ENCODE assay signal across 20 cellular contexts in the genomic region with DNA sequence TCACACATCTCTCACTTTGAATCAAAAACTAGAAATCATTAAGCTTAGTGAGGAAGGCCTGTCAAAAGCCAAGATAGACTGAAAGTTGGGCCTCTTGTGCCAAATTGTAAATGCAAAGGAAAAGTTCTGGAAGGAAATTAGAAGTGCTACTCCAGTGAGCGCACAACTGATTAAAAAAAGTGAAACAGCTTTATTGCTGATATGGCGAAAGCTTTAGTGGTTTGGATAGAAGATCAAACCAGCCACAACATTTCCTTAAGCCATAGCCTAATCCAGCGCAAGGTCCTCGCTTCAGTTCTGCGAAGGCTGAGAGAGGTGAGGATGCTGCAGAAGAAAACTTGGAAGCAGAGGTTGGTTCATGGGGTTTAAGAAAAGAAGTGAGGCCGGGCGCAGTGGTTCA. TPM values are rescaled to one million over a fixed set of nuclear protein-coding genes. Genes with fewer than 3 reads are reported as not detected.
DNase-seq lines count a peak whose midpoint lies in the region; ATAC-seq, FAIRE-seq and TF ChIP-seq lines count a peak whose summit lies in the region.
"Had no signal": no experiment of that assay in that cellular context is flagged by ENCODE, and none has a peak within 500 bp of the region (broad histone marks: within the 10 kb centered on the region; RNA-seq: fewer than 3 reads in every experiment).

No MANE protein-coding gene starts in this region.

- H3K4me3 Mint-ChIP-seq in osteocyte (ENCODE audit: unreplicated experiment): no peak overlapping the region
- H3K4me3 Mint-ChIP-seq: CD8-positive, alpha-beta memory T cell had no signal

- H3K9me1 ChIP-seq in K562 (ENCODE audit: control insufficient read depth, insufficient read depth, low read length): no peaks in the 10 kb centered on the region

- H2AFZ ChIP-seq in HepG2 (ENCODE audit: low read length): no peak overlapping the region
- H2AFZ ChIP-seq in Loucy (ENCODE audit: low read length): no peak overlapping the region
- no peak overlapping the region for H2AFZ ChIP-seq in K562 (ENCODE audit: low read depth, low read length)
- H2AFZ ChIP-seq: GM23248 had no signal

- no peak for ATAC-seq in HepG2
- ATAC-seq in right lobe of liver: no peak
- no peak for ATAC-seq in K562

- no peaks in the 10 kb centered on the region for H3K27me3 Mint-ChIP-seq in osteocyte (ENCODE audit: unreplicated experiment)
- H3K27me3 Mint-ChIP-seq: CD4-positive, CD25-positive, alpha-beta regulatory T cell; CD8-positive, alpha-beta memory T cell had no signal

- CTCF ChIA-PET in HepG2 (lab: Yijun Ruan, JAX; ENCODE audit: low intra/inter-chr PET ratio, low total read pairs) (no interaction called here), K562 (lab: Yijun Ruan, JAX; ENCODE audit: low intra/inter-chr PET ratio) (no interaction called here)

- intact Hi-C loops in HepG2 (cut with micrococcal nuclease; ENCODE audit: unreplicated experiment) (no loop called here), right lobe of liver (cut with DNase I) (no loop called here), K562 (cut with micrococcal nuclease) (no loop called here), uterus (cut with DNase I; ENCODE audit: low total_unique reads) (no loop called here)

- DNase-seq in HepG2 (ENCODE audit: low spot score) (no peak), right lobe of liver (no peak), K562 (ENCODE audit: extremely low read depth in 1 of 4, low spot score in 3 of 4) (no peak), osteocyte (ENCODE audit: extremely low spot score, unreplicated experiment) (peak; percentile 32), putamen (ENCODE audit: low spot score) (no peak), uterus (no peak), cerebellar cortex (ENCODE audit: low spot score) (no peak)
- DNase-seq: ACHN; BE2C; C1 segment of cervical spinal cord; CD4-positive, CD25-positive, alpha-beta regulatory T cell; CD8-positive, alpha-beta memory T cell; COR-L47; DMS79; GDM1; GM23248; HCEC 1CT had no signal

- peaks cover 3% of the 10 kb centered on the region; the same call in 1 of the 2 replicates for H3F3A ChIP-seq in Loucy (ENCODE audit: low read depth)

- H3K27me3 ChIP-seq in HepG2 (ENCODE audit: control insufficient read depth in 1 of 2, insufficient read depth in 2 of 2, low read length in 2 of 2) (no peaks in the 10 kb centered on the region), right lobe of liver (no peaks in the 10 kb centered on the region), Loucy (ENCODE audit: insufficient read depth, low read length, poor library complexity, severe bottlenecking) (no peaks in the 10 kb centered on the region), K562 (ENCODE audit: control insufficient read depth in 2 of 2, insufficient read depth in 2 of 2, low read length in 2 of 2) (no peaks in the 10 kb centered on the region), uterus (no peaks in the 10 kb centered on the region)
- H3K27me3 ChIP-seq: BE2C had no signal

- BruUV-seq in HepG2 (replicated peaks; lab: Mats Ljungman, UMichigan) (no TSS peak), K562 (replicated peaks; lab: Mats Ljungman, UMichigan) (no TSS peak)

- 98% methylated on average over 7 of the region's 7 CpGs for WGBS in HepG2 (ENCODE audit: low lambda C conversion rate)
- 90% methylated on average over 7 of the region's 7 CpGs for WGBS in right lobe of liver (ENCODE audit: insufficient coverage, low coverage, low lambda C conversion rate, missing lambda C conversion rate)
- 94% methylated on average over 3 of the region's 7 CpGs for WGBS in K562 (ENCODE audit: insufficient coverage, low coverage, missing lambda C conversion rate)

- POLR2A ChIA-PET in HepG2 (lab: Yijun Ruan, JAX) (no interaction called here), K562 (lab: Yijun Ruan, JAX) (no interaction called here)

- no peak overlapping the region for H3K4me3 ChIP-seq in HepG2 (replicated peaks in 1 of 3; ENCODE audit: insufficient read depth in 1 of 3, low read depth in 2 of 3, low read length in 3 of 3)
- no peak overlapping the region for H3K4me3 ChIP-seq in right lobe of liver
- H3K4me3 ChIP-seq in Loucy (ENCODE audit: low read length, poor library complexity, severe bottlenecking): no peak overlapping the region
- no peak overlapping the region for H3K4me3 ChIP-seq in K562
- no peak overlapping the region for H3K4me3 ChIP-seq in uterus
- H3K4me3 ChIP-seq: GM23248 had no signal

- H3K36me3 ChIP-seq in HepG2 (replicated peaks in 1 of 2; ENCODE audit: control insufficient read depth in 1 of 2, insufficient read depth in 2 of 2, low read length in 2 of 2) (no peaks in the 10 kb centered on the region), right lobe of liver (no peaks in the 10 kb centered on the region), Loucy (ENCODE audit: insufficient read depth, low read length) (no peaks in the 10 kb centered on the region), K562 (ENCODE audit: control insufficient read depth, insufficient read depth, low read length) (no peaks in the 10 kb centered on the region), uterus (no peaks in the 10 kb centered on the region)
- H3K36me3 ChIP-seq: BE2C had no signal

- H3K9ac ChIP-seq in HepG2 (ENCODE audit: insufficient read depth, low read depth, low read length): no peak overlapping the region
- H3K9ac ChIP-seq in Loucy (ENCODE audit: low read depth, low read length, poor library complexity, severe bottlenecking): no peak overlapping the region
- H3K9ac ChIP-seq in K562 (ENCODE audit: insufficient read depth in 1 of 2, low read depth in 2 of 2, low read length in 2 of 2): no peak overlapping the region
- H3K9ac ChIP-seq: GM23248 had no signal

- TF ChIP-seq EP300 in HepG2 (IDR thresholded peaks at IDR 0.05; ENCODE audit: low read depth in 2 of 2, low read length in 2 of 2): no peak
- no peak for TF ChIP-seq EP300 in HepG2 (CRISPR knock-in tag; IDR thresholded peaks at IDR 0.05; ENCODE audit: borderline replicate concordance)
- no peak for TF ChIP-seq EP300 in K562 (IDR thresholded peaks at IDR 0.05; ENCODE audit: low read length)

- H3K4me1 Mint-ChIP-seq in osteocyte (ENCODE audit: unreplicated experiment): peaks cover 38% of the 10 kb centered on the region

- TF ChIP-seq POLR2A in HepG2 (IDR thresholded peaks at IDR 0.05; ENCODE audit: insufficient read depth in 1 of 2, low read depth in 2 of 2, low read length in 2 of 2) (no peak), right lobe of liver (IDR thresholded peaks at IDR 0.05) (no peak), K562 (conservative IDR thresholded peaks at IDR 0.05) (no peak), uterus (IDR thresholded peaks at IDR 0.05) (no peak)

- FAIRE-seq in HepG2 (lab: Jason Lieb, UNC) (no peak), K562 (lab: Jason Lieb, UNC) (no peak)
- FAIRE-seq: GM12892, GM18507 had no signal

- H3K27ac ChIP-seq in HepG2 (ENCODE audit: extremely low read length, insufficient read depth, low read length): no peak overlapping the region
- no peak overlapping the region for H3K27ac ChIP-seq in right lobe of liver
- no peak overlapping the region for H3K27ac ChIP-seq in K562 (ENCODE audit: extremely low read depth, low read depth, low read length)
- no peak overlapping the region for H3K27ac ChIP-seq in uterus
- H3K27ac ChIP-seq: GM23248 had no signal

- H4K20me1 ChIP-seq in HepG2 (ENCODE audit: insufficient read depth, low read length) (no peaks in the 10 kb centered on the region), Loucy (ENCODE audit: insufficient read depth, low read length, poor library complexity, severe bottlenecking) (peaks cover 3% of the 10 kb centered on the region), K562 (replicated peaks; ENCODE audit: control insufficient read depth, insufficient read depth, low read length) (no peaks in the 10 kb centered on the region)

- no peak for TF ChIP-seq CTCF in HepG2 (CRISPR knock-in tag; IDR thresholded peaks at IDR 0.05)
- TF ChIP-seq CTCF in right lobe of liver (IDR thresholded peaks at IDR 0.05): no peak
- TF ChIP-seq CTCF in Loucy (conservative IDR thresholded peaks at IDR 0.05; ENCODE audit: low read length): no peak
- no peak for TF ChIP-seq CTCF in K562 (IDR thresholded peaks at IDR 0.05 in 2 of 3, conservative IDR thresholded peaks at IDR 0.05 in 1 of 3; ENCODE audit: insufficient read depth in 2 of 3, low read depth in 1 of 3, low read length in 3 of 3)
- TF ChIP-seq CTCF in osteocyte (IDR thresholded peaks at IDR 0.05): no peak
- TF ChIP-seq CTCF in uterus (IDR thresholded peaks at IDR 0.05): no peak

- TF ChIP-seq RAD21 in HepG2 (CRISPR knock-in tag; IDR thresholded peaks at IDR 0.05): no peak
- TF ChIP-seq RAD21 in K562 (CRISPR knock-in tag; conservative IDR thresholded peaks at IDR 0.05 in 1 of 2, IDR thresholded peaks at IDR 0.05 in 1 of 2): no peak

- H3K9me3 ChIP-seq in HepG2 (ENCODE audit: low read length) (no peaks in the 10 kb centered on the region), right lobe of liver (no peaks in the 10 kb centered on the region), Loucy (ENCODE audit: insufficient read depth, low read depth, low read length) (no peaks in the 10 kb centered on the region), K562 (replicated peaks; ENCODE audit: control insufficient read depth, insufficient read depth, low read depth, low read length) (no peaks in the 10 kb centered on the region), uterus (no peaks in the 10 kb centered on the region)
- H3K9me3 ChIP-seq: BE2C had no signal

- H3K36me3 Mint-ChIP-seq in osteocyte (ENCODE audit: unreplicated experiment): peaks cover 13% of the 10 kb centered on the region

- H3K9me2 ChIP-seq in Loucy (replicated peaks; ENCODE audit: low read depth, low read length): no peaks in the 10 kb centered on the region

- H3K9me3 Mint-ChIP-seq in osteocyte (ENCODE audit: unreplicated experiment): no peaks in the 10 kb centered on the region
- H3K9me3 Mint-ChIP-seq: CD4-positive, CD25-positive, alpha-beta regulatory T cell; CD8-positive, alpha-beta memory T cell had no signal

- H3K4me1 ChIP-seq in HepG2 (ENCODE audit: insufficient read depth, low read length): peaks cover 48% of the 10 kb centered on the region
- H3K4me1 ChIP-seq in right lobe of liver: peaks cover 0 to 74% (median 26%) of the 10 kb centered on the region in 4 donors
- peaks cover 29% of the 10 kb centered on the region for H3K4me1 ChIP-seq in Loucy (ENCODE audit: insufficient read depth, low read length, poor library complexity, severe bottlenecking)
- H3K4me1 ChIP-seq in K562 (replicated peaks in 1 of 2; ENCODE audit: control insufficient read depth in 2 of 2, insufficient read depth in 2 of 2, low read length in 2 of 2): peaks cover 3 to 4% of the 10 kb centered on the region in 2 experiments; a peak in 2 of 5 replicates
- peaks cover 5 to 8% of the 10 kb centered on the region in 2 donors for H3K4me1 ChIP-seq in uterus
- H3K4me1 ChIP-seq: BE2C had no signal

- in situ Hi-C loops in HepG2 (cut with HindIII; ENCODE audit: extremely low pct_ligation_motif_present, low pct_unique_long_range_greater_than_20kb): no loop called here
- in situ Hi-C loops in K562 (cut with MboI): loop anchor here (5.0 kb wide), 1 partner anchor 66 kb away; no protein-coding TSS in a partner anchor

- H3K27ac Mint-ChIP-seq in osteocyte (ENCODE audit: unreplicated experiment): no peak overlapping the region
- H3K27ac Mint-ChIP-seq: CD8-positive, alpha-beta memory T cell had no signal

- H3K4me2 ChIP-seq in HepG2 (ENCODE audit: low read depth, low read length) (no peak overlapping the region), Loucy (ENCODE audit: low read depth, low read length, poor library complexity, severe bottlenecking) (peak overlapping the region; percentile 8), K562 (ENCODE audit: insufficient read depth, low read length) (no peak overlapping the region)

- H3K79me2 ChIP-seq in HepG2 (ENCODE audit: insufficient read depth, low read length) (peaks cover 69% of the 10 kb centered on the region), Loucy (ENCODE audit: insufficient read depth, low read length) (peaks cover 65% of the 10 kb centered on the region), K562 (ENCODE audit: control insufficient read depth, insufficient read depth, low read length) (peaks cover 11% of the 10 kb centered on the region; the same call in 2 of the 3 replicates)

RNA-seq across cellular contexts. Expression of a gene that starts 7.6 kb away (rescaled TPM):
- total RNA-seq in HepG2 (2016; rRNA removed; fragmentation: Illumina TruSeq; extraction: Trizol) (32.2 and 34.6 TPM in 2 replicates), right lobe of liver (100 to 1,000 TPM in 1 of 6 experiments, 10 to 100 TPM in 5; 58.2 to 161 (median 85.2) TPM), K562 (2014; rRNA removed) (6.6 and 8.1 TPM in 2 replicates), K562 (2014; rRNA removed; fragmentation: Illumina TruSeq; extraction: Trizol) (11.2 and 13.8 TPM in 2 replicates), K562 (2015; rRNA removed; fragmentation: Illumina TruSeq; extraction: Trizol) (8.1 and 10.6 TPM in 2 replicates), K562 (2021) (10.5 and 14.1 TPM in 2 replicates), osteocyte (33.1 and 33.7 TPM in 2 replicates), uterus (100 to 1,000 TPM in 1 of 4 donors, 10 to 100 TPM in 3; 24.8 to 122 (median 53.0) TPM)
- total RNA-seq in HepG2 (2016; cell fraction: cytosol; rRNA removed; fragmentation: Illumina TruSeq; extraction: Trizol; ENCODE audit: low read depth): 45.1 and 57.1 TPM in 2 replicates
- 33.1 and 33.7 TPM in 2 replicates for total RNA-seq in HepG2 (2016; cell fraction: insoluble cytoplasmic fraction; rRNA removed; fragmentation: Illumina TruSeq; extraction: Trizol)
- 19.0 and 22.9 TPM in 2 replicates for total RNA-seq in HepG2 (2016; cell fraction: membrane; rRNA removed; fragmentation: Illumina TruSeq; extraction: Trizol)
- total RNA-seq in HepG2 (2016; cell fraction: nucleus; rRNA removed; fragmentation: Illumina TruSeq; extraction: Trizol): 45.7 and 47.2 TPM in 2 replicates
- polyA plus RNA-seq in HepG2 (2011; rRNA removed) (13.1 and 15.0 TPM in 2 replicates), K562 (2011; rRNA removed) (7.7 and 9.7 TPM in 2 replicates), K562 (2014; fragmentation: Illumina TruSeq; extraction: Trizol) (9.4 and 10.2 TPM in 2 replicates), K562 (2014; fragmentation: Nextera tagmentation; extraction: Ambion mirVana) (1 to 10 TPM; 5.2 to 5.5 TPM), K562 (2014; rRNA removed) (11.1 and 11.3 TPM in 2 replicates)
- 7.8 and 12.0 TPM in 2 replicates for polyA plus RNA-seq in HepG2 (2011; cell fraction: cytosol; rRNA removed)
- 12.3 and 15.8 TPM in 2 replicates for polyA plus RNA-seq in HepG2 (2011; cell fraction: nucleus; rRNA removed)
- polyA plus RNA-seq in HepG2 (2012): 24.1 and 37.2 TPM in 2 replicates
- polyA plus RNA-seq in HepG2 (2016; cell fraction: cytosol; fragmentation: Illumina TruSeq; extraction: Trizol; ENCODE audit: low read depth): 4.5 and 5.4 TPM in 2 replicates
- polyA plus RNA-seq in HepG2 (2016; cell fraction: insoluble cytoplasmic fraction; fragmentation: Illumina TruSeq; extraction: Trizol; ENCODE audit: low read depth): 36.3 and 36.8 TPM in 2 replicates
- polyA plus RNA-seq in HepG2 (2016; cell fraction: membrane; fragmentation: Illumina TruSeq; extraction: Trizol; ENCODE audit: low read depth): 6.1 and 8.5 TPM in 2 replicates
- 32.6 and 38.7 TPM in 2 replicates for polyA plus RNA-seq in HepG2 (2016; cell fraction: nucleus; fragmentation: Illumina TruSeq; extraction: Trizol; ENCODE audit: insufficient read depth, low read depth)
- polyA minus RNA-seq in HepG2 (2011; rRNA and poly(A)+ RNA removed; ENCODE audit: low replicate concordance): 5.1 and 12.0 TPM in 2 replicates
- 10.9 and 14.1 TPM in 2 replicates for polyA minus RNA-seq in HepG2 (2011; cell fraction: cytosol; rRNA and poly(A)+ RNA removed)
- polyA minus RNA-seq in HepG2 (2011; cell fraction: nucleus; rRNA and poly(A)+ RNA removed): 65.3 and 67.1 TPM in 2 replicates
- total RNA-seq in K562 (2011; cell fraction: chromatin; rRNA removed; ENCODE audit: low replicate concordance): 20.8 and 54.4 TPM in 2 replicates
- 10.3 and 13.6 TPM in 2 replicates for total RNA-seq in K562 (2011; cell fraction: nucleolus; rRNA removed)
- total RNA-seq in K562 (2011; cell fraction: nucleoplasm; rRNA removed): 24.3 and 47.7 TPM in 2 replicates
- polyA plus RNA-seq in K562 (2011; cell fraction: cytosol; rRNA removed): 3.0 and 3.8 TPM in 2 replicates
- polyA plus RNA-seq in K562 (2011; cell fraction: nucleus; rRNA removed): 7.1 and 7.2 TPM in 2 replicates
- polyA plus RNA-seq in K562 (2012): 9.1 and 10.5 TPM in 2 replicates
- polyA minus RNA-seq in K562 (2011; rRNA and poly(A)+ RNA removed): 28.1 and 28.7 TPM in 2 replicates
- 3.8 and 5.3 TPM in 2 replicates for polyA minus RNA-seq in K562 (2011; cell fraction: cytosol; rRNA and poly(A)+ RNA removed)
- polyA minus RNA-seq in K562 (2011; cell fraction: nucleus; rRNA and poly(A)+ RNA removed): 10.4 and 15.6 TPM in 2 replicates
